Comparison of ENCODE assay signal across 17 cellular contexts in genomic region chr7:46133076-46133475, GRCh38.
"Had no signal": no experiment of that assay in that cellular context is flagged by ENCODE, and none has a peak within 500 bp of the region (broad histone marks: within the 10 kb centered on the region; RNA-seq: fewer than 3 reads in every experiment).

No MANE protein-coding gene starts in this region.

- H3K27me3 ChIP-seq: adrenal gland, breast epithelium, right lobe of liver had no signal

- H3K36me3 ChIP-seq: adrenal gland, breast epithelium, right lobe of liver, thoracic aorta had no signal

- H3K4me3 ChIP-seq: adrenal gland, breast epithelium, dorsolateral prefrontal cortex, right lobe of liver, thoracic aorta had no signal

- DNase-seq: activated CD4-positive, alpha-beta memory T cell treated with anti-CD3 and anti-CD28 coated beads for 36 hours; activated CD4-positive, alpha-beta T cell treated with anti-CD3 and anti-CD28 coated beads for 36 hours; activated CD8-positive, alpha-beta memory T cell treated with anti-CD3 and anti-CD28 coated beads, Interleukin-2, amount 10 ng/mL, durations not matched to agents 7 days and 5 days; activated naive CD4-positive, alpha-beta T cell treated with anti-CD3 and anti-CD28 coated beads, Interleukin-2, amount 50 U/mL, for 16 hours; activated T-cell treated with anti-CD3 and anti-CD28 coated beads, Interleukin-2, amount 50 U/mL, for 24 hours; adrenal gland; dorsolateral prefrontal cortex; glutamatergic neuron; hypothalamus; left ventricle myocardium superior; occipital lobe; right lobe of liver; SK-N-SH; stimulated activated CD4-positive, alpha-beta T cell treated with anti-CD3 and anti-CD28 coated beads, Interleukin-12 subunit alpha, Interleukin-12 subunit beta, amount 100 ng/mL, for 4 hours; stimulated activated CD4-positive, alpha-beta T cell treated with anti-CD3 and anti-CD28 coated beads, Interleukin-2, amount 100 ng/mL, for 24 hours had no signal

- H3K4me2 ChIP-seq: SK-N-SH had no signal

- H3K9me3 ChIP-seq: adrenal gland, breast epithelium, right lobe of liver, thoracic aorta had no signal

- H3K27ac ChIP-seq: adrenal gland, breast epithelium, dorsolateral prefrontal cortex, right lobe of liver, thoracic aorta had no signal

- H3K4me1 ChIP-seq: adrenal gland, breast epithelium had no signal

- H3K9ac ChIP-seq: SK-N-SH had no signal
